ENCODE assay signal across 10 cellular contexts in genomic region chr3:136929984-136930671, GRCh38. TPM values are rescaled to one million over a fixed set of nuclear protein-coding genes. Genes with fewer than 3 reads are reported as not detected.
DNase-seq lines count a peak whose midpoint lies in the region; ATAC-seq and TF ChIP-seq lines count a peak whose summit lies in the region.
"Had no signal": no experiment of that assay in that cellular context is flagged by ENCODE, and none has a peak within 500 bp of the region (broad histone marks: within the 10 kb centered on the region; RNA-seq: fewer than 3 reads in every experiment).

No MANE protein-coding gene starts in this region.

- peaks cover 10% of the 10 kb centered on the region for H3K4me1 ChIP-seq in body of pancreas

- no peaks in the 10 kb centered on the region for H3K27me3 ChIP-seq in body of pancreas

- no peaks in the 10 kb centered on the region for H3K9me3 Mint-ChIP-seq in activated T-helper 2 cell treated with anti-CD3 and anti-CD28 coated beads, Interferon-gamma antibody, Interleukin-2, Interleukin-4, amounts not matched to agents 10 μg/mL and 5 μg/mL and 100 μg/mL, durations not matched to agents 14 hours and 24 hours and 36 hours

- H3K4me3 Mint-ChIP-seq in activated T-helper 2 cell treated with anti-CD3 and anti-CD28 coated beads, Interferon-gamma antibody, Interleukin-2, Interleukin-4, amounts not matched to agents 10 μg/mL and 5 μg/mL and 100 μg/mL, durations not matched to agents 14 hours and 24 hours and 36 hours (ENCODE audit: low read depth), result no peak overlapping the region

- TF ChIP-seq POLR2A in body of pancreas (IDR thresholded peaks at IDR 0.05), result no peak

- intact Hi-C loops in body of pancreas (cut with DNase I) (no loop called here), left ventricle myocardium superior (cut with micrococcal nuclease) (no loop called here)
- intact Hi-C loops in activated T-helper 2 cell treated with anti-CD3 and anti-CD28 coated beads, Interferon-gamma antibody, Interleukin-2, Interleukin-4, amounts not matched to agents 10 μg/mL and 5 μg/mL and 100 μg/mL, durations not matched to agents 14 hours and 24 hours and 36 hours (cut with micrococcal nuclease), result no loop called here

- H3K36me3 Mint-ChIP-seq in activated T-helper 2 cell treated with anti-CD3 and anti-CD28 coated beads, Interferon-gamma antibody, Interleukin-2, Interleukin-4, amounts not matched to agents 10 μg/mL and 5 μg/mL and 100 μg/mL, durations not matched to agents 14 hours and 24 hours and 36 hours (ENCODE audit: low read depth), result peaks cover 62% of the 10 kb centered on the region

- H3K27me3 Mint-ChIP-seq in activated T-helper 2 cell treated with anti-CD3 and anti-CD28 coated beads, Interferon-gamma antibody, Interleukin-2, Interleukin-4, amounts not matched to agents 10 μg/mL and 5 μg/mL and 100 μg/mL, durations not matched to agents 14 hours and 24 hours and 36 hours (ENCODE audit: low read depth), result no peaks in the 10 kb centered on the region

- no peaks in the 10 kb centered on the region for H3K36me3 ChIP-seq in body of pancreas (replicated peaks in 1 of 2; ENCODE audit: insufficient read depth in 1 of 2, low read depth in 2 of 2)

- TF ChIP-seq CTCF in body of pancreas (IDR thresholded peaks at IDR 0.05) (no peak), retinal pigment epithelial cell (conservative IDR thresholded peaks at IDR 0.05; ENCODE audit: low read depth, low read length) (no peak)

- H3K27ac ChIP-seq in body of pancreas, result peak overlapping the region in 1 of 4 donors; percentile 22
- H3K27ac ChIP-seq: HL-60 had no signal

- H3K4me3 ChIP-seq in body of pancreas (no peak overlapping the region), retinal pigment epithelial cell (ENCODE audit: low read length) (no peak overlapping the region)

- WGBS in body of pancreas, 2 donors, result 18 to 19% methylated on average over 4 of the region's 4 CpGs

- H3K4me1 Mint-ChIP-seq in activated T-helper 2 cell treated with anti-CD3 and anti-CD28 coated beads, Interferon-gamma antibody, Interleukin-2, Interleukin-4, amounts not matched to agents 10 μg/mL and 5 μg/mL and 100 μg/mL, durations not matched to agents 14 hours and 24 hours and 36 hours (ENCODE audit: low read depth), result peaks cover 30% of the 10 kb centered on the region

- ATAC-seq in body of pancreas, result peak; percentile 53
- peak; percentile 76 for ATAC-seq in left ventricle myocardium superior
- ATAC-seq in stimulated activated naive CD8-positive, alpha-beta T cell treated with anti-CD3 and anti-CD28 coated beads, Interleukin-15, Interleukin-2, amounts not matched to agents 100 U/mL and 50 U/mL, for 24 hours, result no peak
- ATAC-seq in HG03571 (IDR thresholded peaks at IDR 0.05; ENCODE audit: unreplicated experiment), result no peak
- ATAC-seq in HG02884 (IDR thresholded peaks at IDR 0.05; ENCODE audit: unreplicated experiment), result no peak

- no peak overlapping the region for H3K27ac Mint-ChIP-seq in activated T-helper 2 cell treated with anti-CD3 and anti-CD28 coated beads, Interferon-gamma antibody, Interleukin-2, Interleukin-4, amounts not matched to agents 10 μg/mL and 5 μg/mL and 100 μg/mL, durations not matched to agents 14 hours and 24 hours and 36 hours

- no peaks in the 10 kb centered on the region for H3K9me3 ChIP-seq in body of pancreas

- peak; percentile 18 for DNase-seq in EH (ENCODE audit: low read depth)
- peak; percentile 28 to 59 (median 40) for DNase-seq in body of pancreas
- peak; percentile 55 for DNase-seq in left ventricle myocardium superior
- peak; percentile 20 for DNase-seq in retinal pigment epithelial cell (ENCODE audit: low read depth)
- DNase-seq in stimulated activated naive CD8-positive, alpha-beta T cell treated with anti-CD3 and anti-CD28 coated beads, Interleukin-15, Interleukin-2, amounts not matched to agents 100 U/mL and 50 U/mL, for 24 hours, result no peak
- DNase-seq in activated T-helper 2 cell treated with anti-CD3 and anti-CD28 coated beads, Interferon-gamma antibody, Interleukin-2, Interleukin-4, amounts not matched to agents 10 μg/mL and 5 μg/mL and 100 μg/mL, durations not matched to agents 14 hours and 24 hours and 36 hours (ENCODE audit: low spot score), result no peak
- DNase-seq: retina had no signal

RNA-seq across cellular contexts. Expression of gene IL20RB, which starts 27.7 kb away (rescaled TPM):
- total RNA-seq in body of pancreas (under 1 TPM in 1 of 2 donors, not detected in 1; 0.52 TPM), left ventricle myocardium superior (0.12 TPM)
- total RNA-seq in activated T-helper 2 cell treated with anti-CD3 and anti-CD28 coated beads, Interferon-gamma antibody, Interleukin-2, Interleukin-4, amounts not matched to agents 10 μg/mL and 5 μg/mL and 100 μg/mL, durations not matched to agents 14 hours and 24 hours and 36 hours, result 1.3 TPM in 2 replicates

Comparison
In these comparisons a context has a peak if more than half of its experiments do, and no peak if none do; other contexts are left out.
1. DNase-seq: peak in EH (single experiment), body of pancreas (4 of 4), left ventricle myocardium superior (single experiment) and retinal pigment epithelial cell (single experiment); none in stimulated activated naive CD8-positive, alpha-beta T cell treated with anti-CD3 and anti-CD28 coated beads, Interleukin-15, Interleukin-2, amounts not matched to agents 100 U/mL and 50 U/mL, for 24 hours (single experiment) and activated T-helper 2 cell treated with anti-CD3 and anti-CD28 coated beads, Interferon-gamma antibody, Interleukin-2, Interleukin-4, amounts not matched to agents 10 μg/mL and 5 μg/mL and 100 μg/mL, durations not matched to agents 14 hours and 24 hours and 36 hours (single experiment).
2. ATAC-seq: peak in body of pancreas (single experiment) and left ventricle myocardium superior (single experiment); none in stimulated activated naive CD8-positive, alpha-beta T cell treated with anti-CD3 and anti-CD28 coated beads, Interleukin-15, Interleukin-2, amounts not matched to agents 100 U/mL and 50 U/mL, for 24 hours (single experiment), HG03571 (single experiment) and HG02884 (single experiment).